In the genomic region with DNA sequence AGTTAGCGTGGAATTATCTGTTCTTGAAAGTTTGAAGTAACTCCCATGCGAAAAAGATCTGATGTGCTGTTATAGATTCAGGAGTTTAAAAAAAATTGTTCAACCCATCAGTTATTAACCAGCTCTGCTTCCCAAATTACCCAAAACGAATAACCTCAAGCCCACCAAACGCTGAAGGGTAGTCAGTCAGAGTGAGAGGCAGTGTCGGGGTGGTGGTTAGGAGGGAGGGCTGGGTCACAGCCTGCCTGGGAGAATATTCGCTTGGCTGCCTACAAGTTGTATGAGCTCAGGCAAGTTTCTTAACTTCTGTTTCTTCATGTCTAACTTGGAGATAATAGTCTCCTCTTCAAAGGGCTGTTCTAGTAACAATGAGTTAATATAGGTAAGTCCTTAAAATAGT, we compare ENCODE assay signal across 18 cellular contexts.
A peak's percentile ranks its signal among the peaks of the same experiment; 100 is the strongest.
DNase-seq lines count a peak whose midpoint lies in the region; ATAC-seq, FAIRE-seq and TF ChIP-seq lines count a peak whose summit lies in the region.
"Had no signal": no experiment of that assay in that cellular context is flagged by ENCODE, and none has a peak within 500 bp of the region (broad histone marks: within the 10 kb centered on the region; RNA-seq: fewer than 3 reads in every experiment).

No MANE protein-coding gene starts in this region.

- CTCF ChIA-PET in activated CD8-positive, alpha-beta memory T cell treated with anti-CD3 and anti-CD28 coated beads, Interleukin-2, amount 10 ng/mL, durations not matched to agents 7 days and 5 days (lab: Charles Lee): interaction anchor here (0.9 to 5.6 kb wide), 3 partner anchors 8 to 323 kb away, joined by 4 to 40 read pairs (median 6); no protein-coding TSS in a partner anchor
- CTCF ChIA-PET in GM12878 (lab: Yijun Ruan, JAX): interaction anchor here (1.0 to 16.0 kb wide), 6 partner anchors 8 to 322 kb away, joined by 3 to 223 read pairs (median 4); no protein-coding TSS in a partner anchor

- POLR2A ChIA-PET in GM12878 (lab: Charles Lee): interaction anchor here (0.8 to 1.3 kb wide), 3 partner anchors 155 to 392 kb away, joined by 3 to 6 read pairs (median 3); no protein-coding TSS in a partner anchor

- no peak for TF ChIP-seq CTCF in GM12878 (IDR thresholded peaks at IDR 0.05 in 2 of 3, conservative IDR thresholded peaks at IDR 0.05 in 1 of 3; ENCODE audit: control insufficient read depth in 2 of 3, extremely low read depth in 1 of 3, insufficient read depth in 1 of 3, low read depth in 3 of 3, low read length in 3 of 3)

- SMC1A ChIA-PET in GM12878 (lab: Charles Lee; ENCODE audit: uncharacterized antibody, unreplicated experiment): interaction anchor here (0.6 to 9.8 kb wide), 17 partner anchors 8 to 336 kb away, joined by 3 to 67 read pairs (median 3); no protein-coding TSS in a partner anchor

- H3K9me3 ChIP-seq in GM12878 (replicated peaks; ENCODE audit: control insufficient read depth, insufficient read depth, low read length): no peaks in the 10 kb centered on the region
- H3K9me3 ChIP-seq: ascending aorta had no signal

- H3K27ac Mint-ChIP-seq in activated CD8-positive, alpha-beta memory T cell treated with anti-CD3 and anti-CD28 coated beads, Interleukin-2, amount 10 ng/mL, durations not matched to agents 7 days and 5 days: no peak overlapping the region
- peak overlapping the region; percentile 44 for H3K27ac Mint-ChIP-seq in stimulated activated memory B cell treated with anti-CD40 and anti-IgM and Interleukin-4, amounts not matched to agents 10 μg/mL and 1 μg/mL and 100 μg/mL, for 72 hours
- H3K27ac Mint-ChIP-seq: IgD-negative memory B cell, mesothelial cell of epicardium, neural progenitor cell had no signal

- no peak overlapping the region for H3K4me3 Mint-ChIP-seq in activated CD8-positive, alpha-beta memory T cell treated with anti-CD3 and anti-CD28 coated beads, Interleukin-2, amount 10 ng/mL, durations not matched to agents 7 days and 5 days
- no peak overlapping the region for H3K4me3 Mint-ChIP-seq in stimulated activated memory B cell treated with anti-CD40 and anti-IgM and Interleukin-4, amounts not matched to agents 10 μg/mL and 1 μg/mL and 100 μg/mL, for 72 hours
- H3K4me3 Mint-ChIP-seq: mesothelial cell of epicardium, neural progenitor cell had no signal

- peaks cover 43% of the 10 kb centered on the region for H3K27me3 Mint-ChIP-seq in activated CD8-positive, alpha-beta memory T cell treated with anti-CD3 and anti-CD28 coated beads, Interleukin-2, amount 10 ng/mL, durations not matched to agents 7 days and 5 days
- H3K27me3 Mint-ChIP-seq in stimulated activated memory B cell treated with anti-CD40 and anti-IgM and Interleukin-4, amounts not matched to agents 10 μg/mL and 1 μg/mL and 100 μg/mL, for 72 hours: peaks cover 22% of the 10 kb centered on the region

- in situ Hi-C loops in GM12878 (cut with MboI): no loop called here

- H3K27ac ChIP-seq in GM12878 (ENCODE audit: control insufficient read depth, insufficient read depth): no peak overlapping the region
- H3K27ac ChIP-seq: ascending aorta, neural progenitor cell had no signal

- no peaks in the 10 kb centered on the region for H3K27me3 ChIP-seq in GM12878 (replicated peaks in 1 of 2; ENCODE audit: control insufficient read depth in 2 of 2, insufficient read depth in 2 of 2, low read length in 1 of 2)
- H3K27me3 ChIP-seq: ascending aorta, neural progenitor cell had no signal

- no peaks in the 10 kb centered on the region for H4K20me1 ChIP-seq in GM12878 (ENCODE audit: control insufficient read depth, insufficient read depth)

- H3K36me3 Mint-ChIP-seq in activated CD8-positive, alpha-beta memory T cell treated with anti-CD3 and anti-CD28 coated beads, Interleukin-2, amount 10 ng/mL, durations not matched to agents 7 days and 5 days: no peaks in the 10 kb centered on the region
- H3K36me3 Mint-ChIP-seq in stimulated activated memory B cell treated with anti-CD40 and anti-IgM and Interleukin-4, amounts not matched to agents 10 μg/mL and 1 μg/mL and 100 μg/mL, for 72 hours: no peaks in the 10 kb centered on the region
- H3K36me3 Mint-ChIP-seq: mesothelial cell of epicardium, neural progenitor cell had no signal

- H3K4me1 ChIP-seq in GM12878 (ENCODE audit: control insufficient read depth, insufficient read depth, low read length): peaks cover 18% of the 10 kb centered on the region
- H3K4me1 ChIP-seq: ascending aorta, neural progenitor cell had no signal

- DNase-seq in activated CD8-positive, alpha-beta memory T cell treated with anti-CD3 and anti-CD28 coated beads, Interleukin-2, amount 50 U/mL, for 48 hours: peak; percentile 41
- DNase-seq in activated CD8-positive, alpha-beta memory T cell treated with anti-CD3 and anti-CD28 coated beads, Interleukin-2, amount 10 ng/mL, durations not matched to agents 7 days and 5 days: no peak
- DNase-seq in GM12878 (ENCODE audit: low read depth, low spot score) (no peak), UCSD-AML1 (lab: John Stamatoyannopoulos, UW; ENCODE audit: unreplicated experiment) (no peak)
- DNase-seq: activated CD4-positive, alpha-beta T cell treated with anti-CD3 and anti-CD28 coated beads for 48 hours; activated naive CD4-positive, alpha-beta T cell; C1 segment of cervical spinal cord; foreskin fibroblast; hypothalamus; NCI-H2029 treated with DMSO at 0.1 percent for 48 hours had no signal

- intact Hi-C loops in GM12878 (cut with micrococcal nuclease; ENCODE audit: unreplicated experiment): no loop called here

- H3K9me3 Mint-ChIP-seq in activated CD8-positive, alpha-beta memory T cell treated with anti-CD3 and anti-CD28 coated beads, Interleukin-2, amount 10 ng/mL, durations not matched to agents 7 days and 5 days (ENCODE audit: low read depth): no peaks in the 10 kb centered on the region
- H3K9me3 Mint-ChIP-seq in stimulated activated memory B cell treated with anti-CD40 and anti-IgM and Interleukin-4, amounts not matched to agents 10 μg/mL and 1 μg/mL and 100 μg/mL, for 72 hours: no peaks in the 10 kb centered on the region
- H3K9me3 Mint-ChIP-seq: IgD-negative memory B cell, mesothelial cell of epicardium, neural progenitor cell had no signal

- WGBS in GM12878 (ENCODE audit: insufficient coverage, insufficient replicate concordance, low lambda C conversion rate, missing lambda C conversion rate): 41% methylated on average over 6 of the region's 6 CpGs

- no peak overlapping the region for H2AFZ ChIP-seq in GM12878 (ENCODE audit: control insufficient read depth, low read depth, low read length)
- H2AFZ ChIP-seq: neural progenitor cell had no signal

- BruUV-seq in GM12878 (replicated peaks; lab: Mats Ljungman, UMichigan): no TSS peak

- no peak for TF ChIP-seq RAD21 in GM12878 (IDR thresholded peaks at IDR 0.05; ENCODE audit: insufficient read depth, low read depth, low read length)

- no peak for ATAC-seq in activated CD8-positive, alpha-beta memory T cell treated with anti-CD3 and anti-CD28 coated beads, Interleukin-2, amount 10 ng/mL, durations not matched to agents 7 days and 5 days
- ATAC-seq in GM21619 (IDR thresholded peaks at IDR 0.05; ENCODE audit: unreplicated experiment) (peak; percentile 34), GM12878 (peak; percentile 56), GM19035 (IDR thresholded peaks at IDR 0.05; ENCODE audit: unreplicated experiment) (no peak), HG03469 (IDR thresholded peaks at IDR 0.05; ENCODE audit: unreplicated experiment) (no peak)
- no peak for ATAC-seq in stimulated activated memory B cell treated with anti-CD40 and anti-IgM and Interleukin-4, amounts not matched to agents 10 μg/mL and 1 μg/mL and 100 μg/mL, for 72 hours

- no peak for TF ChIP-seq POLR2A in GM12878 (IDR thresholded peaks at IDR 0.05; ENCODE audit: low read depth, low read length)

- H3K4me2 ChIP-seq in GM12878 (ENCODE audit: control insufficient read depth, insufficient read depth): no peak overlapping the region
- H3K4me2 ChIP-seq: neural progenitor cell had no signal

- H3K36me3 ChIP-seq in GM12878 (ENCODE audit: control insufficient read depth in 2 of 2, insufficient read depth in 2 of 2, low read length in 1 of 2): no peaks in the 10 kb centered on the region
- H3K36me3 ChIP-seq: ascending aorta, neural progenitor cell had no signal

- no peak for TF ChIP-seq EP300 in GM12878 (IDR thresholded peaks at IDR 0.05; ENCODE audit: borderline replicate concordance in 1 of 2, control insufficient read depth in 1 of 2, low read depth in 2 of 2, low read length in 2 of 2)

- H3K79me2 ChIP-seq in GM12878 (ENCODE audit: control insufficient read depth, insufficient read depth, low read length): no peaks in the 10 kb centered on the region

- FAIRE-seq in GM12878 (lab: Jason Lieb, UNC): no peak

- no peak overlapping the region for H3K4me3 ChIP-seq in GM12878
- H3K4me3 ChIP-seq: ascending aorta, neural progenitor cell had no signal

- H3K4me1 Mint-ChIP-seq in activated CD8-positive, alpha-beta memory T cell treated with anti-CD3 and anti-CD28 coated beads, Interleukin-2, amount 10 ng/mL, durations not matched to agents 7 days and 5 days: peaks cover 44% of the 10 kb centered on the region
- peaks cover 33% of the 10 kb centered on the region for H3K4me1 Mint-ChIP-seq in stimulated activated memory B cell treated with anti-CD40 and anti-IgM and Interleukin-4, amounts not matched to agents 10 μg/mL and 1 μg/mL and 100 μg/mL, for 72 hours
- H3K4me1 Mint-ChIP-seq: mesothelial cell of epicardium had no signal

- RAD21 ChIA-PET in GM12878 (lab: Charles Lee; ENCODE audit: unreplicated experiment): interaction anchor here (0.9 to 1.8 kb wide), 11 partner anchors 8 to 615 kb away, joined by 3 to 10 read pairs (median 4); partner anchors contain the start of gene SRSF6

- no peak overlapping the region for H3K9ac ChIP-seq in GM12878 (ENCODE audit: control insufficient read depth, insufficient read depth, low read length)
- H3K9ac ChIP-seq: neural progenitor cell had no signal

TF ChIP-seq in GM12878, 131 proteins besides CTCF, POLR2A, EP300 and RAD21 (continues in another document):
- TF ChIP-seq, protein P1, sequence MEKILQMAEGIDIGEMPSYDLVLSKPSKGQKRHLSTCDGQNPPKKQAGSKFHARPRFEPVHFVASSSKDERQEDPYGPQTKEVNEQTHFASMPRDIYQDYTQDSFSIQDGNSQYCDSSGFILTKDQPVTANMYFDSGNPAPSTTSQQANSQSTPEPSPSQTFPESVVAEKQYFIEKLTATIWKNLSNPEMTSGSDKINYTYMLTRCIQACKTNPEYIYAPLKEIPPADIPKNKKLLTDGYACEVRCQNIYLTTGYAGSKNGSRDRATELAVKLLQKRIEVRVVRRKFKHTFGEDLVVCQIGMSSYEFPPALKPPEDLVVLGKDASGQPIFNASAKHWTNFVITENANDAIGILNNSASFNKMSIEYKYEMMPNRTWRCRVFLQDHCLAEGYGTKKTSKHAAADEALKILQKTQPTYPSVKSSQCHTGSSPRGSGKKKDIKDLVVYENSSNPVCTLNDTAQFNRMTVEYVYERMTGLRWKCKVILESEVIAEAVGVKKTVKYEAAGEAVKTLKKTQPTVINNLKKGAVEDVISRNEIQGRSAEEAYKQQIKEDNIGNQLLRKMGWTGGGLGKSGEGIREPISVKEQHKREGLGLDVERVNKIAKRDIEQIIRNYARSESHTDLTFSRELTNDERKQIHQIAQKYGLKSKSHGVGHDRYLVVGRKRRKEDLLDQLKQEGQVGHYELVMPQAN (conservative IDR thresholded peaks at IDR 0.05): no peak
- peak; percentile 42 for TF ChIP-seq RUNX3 (IDR thresholded peaks at IDR 0.05; ENCODE audit: low read length)

Comparison
In these comparisons a context has a peak if more than half of its experiments do, and no peak if none do; other contexts are left out.
1. ATAC-seq: peak in GM21619 (single experiment) and GM12878 (single experiment); none in activated CD8-positive, alpha-beta memory T cell treated with anti-CD3 and anti-CD28 coated beads, Interleukin-2, amount 10 ng/mL, durations not matched to agents 7 days and 5 days (single experiment), stimulated activated memory B cell treated with anti-CD40 and anti-IgM and Interleukin-4, amounts not matched to agents 10 μg/mL and 1 μg/mL and 100 μg/mL, for 72 hours (single experiment), GM19035 (single experiment) and HG03469 (single experiment).